In the genomic region with DNA sequence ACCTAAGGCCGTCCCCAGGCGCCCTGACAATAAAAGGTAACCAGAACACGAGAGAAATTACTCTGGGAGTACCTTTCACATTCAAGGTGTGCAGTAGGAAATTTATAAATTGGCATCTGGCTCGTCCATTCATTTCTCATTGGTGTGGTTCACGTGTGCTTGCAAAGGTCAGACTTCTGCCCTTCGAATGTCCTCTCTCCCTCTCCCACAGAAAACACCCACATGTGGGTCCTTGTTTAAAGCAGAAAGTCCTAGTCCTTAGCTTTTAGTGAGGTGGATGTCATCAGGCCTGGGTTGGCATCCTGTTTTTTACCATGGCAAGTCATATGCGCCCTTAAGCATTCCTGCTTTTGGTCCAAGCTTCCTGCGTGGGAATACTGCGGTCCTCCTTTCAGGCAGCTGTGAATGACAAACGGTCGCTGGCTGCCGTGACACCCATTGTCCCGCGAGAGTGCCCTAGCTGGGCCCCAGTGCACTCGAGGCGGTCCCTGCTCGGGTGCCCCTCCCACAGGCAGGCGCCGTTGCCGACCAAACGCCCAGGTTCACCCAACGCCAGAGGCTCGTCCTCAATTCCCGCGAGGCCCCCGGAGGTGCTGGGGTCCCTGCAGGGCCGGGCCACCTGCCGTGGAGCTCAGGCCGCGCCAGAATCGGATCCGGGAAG, we compare ENCODE assay signal across 8 cellular contexts. TPM values are rescaled to one million over a fixed set of nuclear protein-coding genes. Genes with fewer than 3 reads are reported as not detected.
DNase-seq lines count a peak whose midpoint lies in the region; ATAC-seq and TF ChIP-seq lines count a peak whose summit lies in the region.

A gene (plus strand): TSS at position 531 of the 661 bp plus-strand sequence. CDS start 140 bp downstream, outside the sequence.

- DNase-seq in AG10803 (ENCODE audit: low read depth): peak; percentile 88
- peak; percentile 85 for DNase-seq in NCI-H226
- DNase-seq in activated CD4-positive, alpha-beta T cell treated with anti-CD3 and anti-CD28 coated beads for 1 hour: peak; percentile 63
- peak; percentile 77 for DNase-seq in choroid plexus epithelial cell (ENCODE audit: low read depth)
- peak; percentile 91 for DNase-seq in left colon
- peak; percentile 87 for DNase-seq in stimulated activated CD4-positive, alpha-beta T cell treated with anti-CD3 and anti-CD28 coated beads, Interleukin-1b, Interleukin-23, amount 100 ng/mL, for 48 hours

- ATAC-seq in GM19025 (IDR thresholded peaks at IDR 0.05; ENCODE audit: low read depth, unreplicated experiment) (peak; percentile 93), HG03196 (IDR thresholded peaks at IDR 0.05; ENCODE audit: unreplicated experiment) (peak; percentile 90), left colon (peak; percentile 92)

- H3K4me3 ChIP-seq in AG10803 (ENCODE audit: low read length): peak within 1 kb of the TSS; percentile 81
- peak within 1 kb of the TSS; percentile 71 for H3K4me3 ChIP-seq in choroid plexus epithelial cell (ENCODE audit: low read depth, low read length)

- intact Hi-C loops in left colon (cut with DNase I, micrococcal nuclease): no loop called here

- TF ChIP-seq CTCF in AG10803 (conservative IDR thresholded peaks at IDR 0.05; ENCODE audit: low read length) (no peak), choroid plexus epithelial cell (conservative IDR thresholded peaks at IDR 0.05; ENCODE audit: low read depth, low read length) (no peak)

RNA-seq across cellular contexts. Expression of the gene that starts here (rescaled TPM):
- total RNA-seq in left colon: 10 to 100 TPM; 16.6 to 17.1 TPM

Comparison
In these comparisons a context has a peak if more than half of its experiments do, and no peak if none do; other contexts are left out.
1. Peak in every context shown above with its lines: DNase-seq, ATAC-seq and H3K4me3 ChIP-seq.